22 cellular contexts compared by ENCODE assay signal in genomic region chr2:148656516-148656915, GRCh38.
"Had no signal": no experiment of that assay in that cellular context is flagged by ENCODE, and none has a peak within 500 bp of the region (broad histone marks: within the 10 kb centered on the region; RNA-seq: fewer than 3 reads in every experiment).

No MANE protein-coding gene starts in this region.

- H3K27me3 ChIP-seq: cardiac muscle cell, dorsolateral prefrontal cortex, foreskin keratinocyte, hepatocyte, spleen, transverse colon, uterus had no signal

- FAIRE-seq: TTC549 had no signal

- ATAC-seq: foreskin keratinocyte, left cardiac atrium had no signal

- H3K36me3 Mint-ChIP-seq: activated CD4-positive, alpha-beta memory T cell treated with anti-CD3 and anti-CD28 coated beads for 36 hours; activated naive CD4-positive, alpha-beta T cell treated with anti-CD3 and anti-CD28 coated beads, Interleukin-2, amount 50 U/mL, for 72 hours had no signal

- DNase-seq: activated CD4-positive, alpha-beta memory T cell treated with anti-CD3 and anti-CD28 coated beads for 36 hours; activated effector memory CD4-positive, alpha-beta T cell treated with anti-CD3 and anti-CD28 coated beads, Interleukin-2, amount 50 U/mL, for 16 hours; activated T-cell treated with anti-CD3 and anti-CD28 coated beads, Interleukin-2, amount 50 U/mL, for 1 hour; amygdala; dorsolateral prefrontal cortex; endodermal cell; foreskin keratinocyte; left cardiac atrium; nephron progenitor cell; occipital lobe; posterior cingulate gyrus; spleen; stimulated activated naive CD4-positive, alpha-beta T cell; SW 1271; transverse colon; uterus had no signal

- H2AFZ ChIP-seq: hepatocyte had no signal

- H3K27ac Mint-ChIP-seq: activated CD4-positive, alpha-beta memory T cell treated with anti-CD3 and anti-CD28 coated beads for 36 hours; activated naive CD4-positive, alpha-beta T cell treated with anti-CD3 and anti-CD28 coated beads, Interleukin-2, amount 50 U/mL, for 72 hours; endodermal cell; nephron progenitor cell; T-helper 2 cell treated with Interferon-gamma antibody and Interleukin-4, amounts not matched to agents 5 μg/mL and 100 μg/mL, for 36 hours had no signal

- H3K4me3 Mint-ChIP-seq: activated CD4-positive, alpha-beta memory T cell treated with anti-CD3 and anti-CD28 coated beads for 36 hours; endodermal cell; nephron progenitor cell; T-helper 2 cell treated with Interferon-gamma antibody and Interleukin-4, amounts not matched to agents 5 μg/mL and 100 μg/mL, for 36 hours had no signal

- H3K27ac ChIP-seq: cardiac muscle cell, dorsolateral prefrontal cortex, epithelial cell of prostate, foreskin keratinocyte, hepatocyte, spleen, transverse colon, uterus had no signal

- H3K9me3 Mint-ChIP-seq: activated naive CD4-positive, alpha-beta T cell treated with anti-CD3 and anti-CD28 coated beads, Interleukin-2, amount 50 U/mL, for 72 hours had no signal

- H3K4me2 ChIP-seq: hepatocyte had no signal

- H3K4me3 ChIP-seq: cardiac muscle cell, dorsolateral prefrontal cortex, hepatocyte, spleen, transverse colon, uterus had no signal

- H3K27me3 Mint-ChIP-seq: activated CD4-positive, alpha-beta memory T cell treated with anti-CD3 and anti-CD28 coated beads for 36 hours had no signal
